Comparison of ENCODE assay signal across 22 cellular contexts in genomic region chr12:132204822-132205270, GRCh38.
DNase-seq lines count a peak whose midpoint lies in the region; ATAC-seq, FAIRE-seq and TF ChIP-seq lines count a peak whose summit lies in the region.
"Had no signal": no experiment of that assay in that cellular context is flagged by ENCODE, and none has a peak within 500 bp of the region (broad histone marks: within the 10 kb centered on the region; RNA-seq: fewer than 3 reads in every experiment).

No MANE protein-coding gene starts in this region.

- no peak for FAIRE-seq in GM12892 (lab: Jason Lieb, UNC)
- FAIRE-seq: GM12878, islet of Langerhans, TTC549 had no signal

- peak overlapping the region; percentile 55 for H2AFZ ChIP-seq in GM23248

- TF ChIP-seq POLR2A in GM12892 (IDR thresholded peaks at IDR 0.05; ENCODE audit: low read depth, low read length) = no peak

- H3K27me3 ChIP-seq in GM23248 (replicated peaks; ENCODE audit: insufficient read depth) (peaks cover 24% of the 10 kb centered on the region), RWPE2 (ENCODE audit: insufficient read depth, poor library complexity, severe bottlenecking) (peaks cover 62% of the 10 kb centered on the region), iPS-20b (ENCODE audit: insufficient read depth, low read length) (peaks cover 94% of the 10 kb centered on the region)

- H3K4me3 ChIP-seq in GM23248 = peak overlapping the region; percentile 53
- H3K4me3 ChIP-seq in RWPE2 (ENCODE audit: severe bottlenecking) = no peak overlapping the region
- peak overlapping the region; percentile 49; the same call in 1 of the 2 replicates for H3K4me3 ChIP-seq in iPS-20b (ENCODE audit: low read length)
- H3K4me3 ChIP-seq: GM12878, lung had no signal

- intact Hi-C loops in sciatic nerve (cut with DNase I) = no loop called here

- no peaks in the 10 kb centered on the region for H3K9me3 ChIP-seq in GM23248 (ENCODE audit: low read depth)
- H3K9me3 ChIP-seq in RWPE2 (ENCODE audit: severe bottlenecking) = no peaks in the 10 kb centered on the region
- no peaks in the 10 kb centered on the region for H3K9me3 ChIP-seq in iPS-20b (ENCODE audit: insufficient read depth, low read depth, low read length)
- H3K9me3 ChIP-seq: BE2C had no signal

- H4K20me1 ChIP-seq in GM23248 (ENCODE audit: insufficient read depth) = no peaks in the 10 kb centered on the region

- in situ Hi-C loops in GM23248 (cut with MboI) = no loop called here

- H3K27ac ChIP-seq in GM23248 = no peak overlapping the region
- no peak overlapping the region for H3K27ac ChIP-seq in RWPE2 (ENCODE audit: poor library complexity, severe bottlenecking)
- no peak overlapping the region for H3K27ac ChIP-seq in iPS-20b (ENCODE audit: low read length)
- H3K27ac ChIP-seq: foreskin keratinocyte had no signal

- DNase-seq in GM23248 (peak; percentile 30), RWPE2 (ENCODE audit: low spot score) (no peak), sciatic nerve (ENCODE audit: low spot score) (no peak), pons (ENCODE audit: low spot score) (no peak), GM12892 (ENCODE audit: insufficient read length) (no peak)
- DNase-seq: activated CD4-positive, alpha-beta T cell treated with anti-CD3 and anti-CD28 coated beads for 36 hours; activated CD8-positive, alpha-beta memory T cell treated with anti-CD3 and anti-CD28 coated beads, Interleukin-2, amount 10 ng/mL, durations not matched to agents 7 days and 5 days; BE2C; cerebellar nuclear complex; DMS79; foreskin keratinocyte; NCI-H2029; NCI-H446; SIG-M5; T-helper 1 cell had no signal

- no peaks in the 10 kb centered on the region for H3K9me2 ChIP-seq in GM23248 (ENCODE audit: insufficient read depth)

- H3K4me1 ChIP-seq in GM23248 (ENCODE audit: insufficient read depth) = peaks cover 12% of the 10 kb centered on the region
- no peaks in the 10 kb centered on the region for H3K4me1 ChIP-seq in RWPE2 (ENCODE audit: insufficient read depth, poor library complexity, severe bottlenecking)
- no peaks in the 10 kb centered on the region for H3K4me1 ChIP-seq in iPS-20b (ENCODE audit: insufficient read depth, low read length)
- H3K4me1 ChIP-seq: BE2C, foreskin keratinocyte had no signal

- peak overlapping the region; percentile 62 for H3K4me2 ChIP-seq in GM23248 (ENCODE audit: unreplicated experiment)

- H3K9ac ChIP-seq in GM23248 (peak overlapping the region; percentile 52), iPS-20b (ENCODE audit: low read depth, low read length) (no peak overlapping the region)

- H3K79me2 ChIP-seq in GM23248 (ENCODE audit: insufficient read depth) = no peaks in the 10 kb centered on the region

- peak; percentile 32; the same call in 1 of the 3 replicates for ATAC-seq in RWPE2 (ENCODE audit: low read depth)
- ATAC-seq in sciatic nerve = peak; percentile 6
- ATAC-seq in GM21619 (IDR thresholded peaks at IDR 0.05; ENCODE audit: unreplicated experiment) = no peak
- ATAC-seq: activated CD4-positive, alpha-beta T cell treated with anti-CD3 and anti-CD28 coated beads for 36 hours; activated CD8-positive, alpha-beta memory T cell treated with anti-CD3 and anti-CD28 coated beads, Interleukin-2, amount 10 ng/mL, durations not matched to agents 7 days and 5 days; foreskin keratinocyte; HCT116 had no signal

- H3K36me3 ChIP-seq in GM23248 (ENCODE audit: low read depth) = no peaks in the 10 kb centered on the region
- no peaks in the 10 kb centered on the region for H3K36me3 ChIP-seq in RWPE2 (ENCODE audit: low read depth)
- H3K36me3 ChIP-seq in iPS-20b (ENCODE audit: insufficient read depth, low read depth, low read length) = no peaks in the 10 kb centered on the region
- H3K36me3 ChIP-seq: BE2C had no signal

- WGBS in GM23248 (ENCODE audit: low coverage in 1 of 2, low lambda C conversion rate in 2 of 2, missing lambda C conversion rate in 2 of 2), 2 experiments = 4 to 6% methylated on average over 19 of the region's 19 CpGs

- no peak for TF ChIP-seq CTCF in RWPE2 (IDR thresholded peaks at IDR 0.05; ENCODE audit: poor library complexity, severe bottlenecking)

- H3F3A ChIP-seq in GM23248 (ENCODE audit: insufficient read depth) = no peaks in the 10 kb centered on the region
